1 cellular context compared by ENCODE assay signal in the genomic region with DNA sequence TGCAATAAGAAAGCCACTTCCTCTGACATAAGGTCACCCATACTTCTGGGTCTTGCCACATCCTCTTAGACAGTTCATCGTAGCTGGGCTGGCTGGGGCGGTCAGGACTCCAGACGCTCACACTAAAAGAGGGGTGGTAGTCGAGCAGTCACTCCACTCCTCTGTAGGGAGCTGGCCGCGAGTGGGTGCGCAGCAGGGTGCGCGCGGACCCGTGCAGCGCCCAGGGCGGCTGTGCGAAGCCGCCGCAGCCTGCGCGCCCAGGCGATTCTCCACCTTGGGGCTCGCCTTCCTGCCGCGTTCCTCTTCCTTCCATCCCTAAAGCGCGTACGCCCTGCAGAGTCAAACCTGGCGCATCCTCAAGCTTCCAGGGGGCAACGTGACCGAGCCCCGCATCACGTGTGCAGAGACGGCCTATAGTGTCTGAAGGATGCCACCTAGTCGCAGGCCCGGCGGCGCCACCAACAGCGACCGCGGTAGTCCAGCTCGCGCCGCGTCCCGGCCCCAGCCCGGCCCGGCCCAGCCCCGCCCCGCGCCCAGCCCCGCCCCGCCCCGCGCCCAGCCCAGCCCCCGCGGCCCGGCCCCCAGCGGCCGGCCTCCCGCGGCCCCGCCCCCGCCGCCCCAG.
TF ChIP-seq lines count a peak whose summit lies in the region.

No MANE protein-coding gene starts in this region.

TF ChIP-seq in H1, 55 proteins besides CTCF, POLR2A, EP300 and RAD21 (continued from another document):
- TF ChIP-seq SIN3A (conservative IDR thresholded peaks at IDR 0.05 in 1 of 2, IDR thresholded peaks at IDR 0.05 in 1 of 2; ENCODE audit: low read depth in 1 of 2, low read length in 2 of 2) (peak in 1 of 2 experiments; percentile 73; a peak in 1 of 4 replicates), TAF7 (optimal IDR thresholded peaks at IDR 0.05; ENCODE audit: borderline replicate concordance, low read depth, low read length) (peak; percentile 51), HDAC2 (IDR thresholded peaks at IDR 0.05; ENCODE audit: borderline replicate concordance in 1 of 2, low read depth in 2 of 2, low read length in 2 of 2) (0 out of 4 replicates have a peak, but pooled peaks of 1 of the 2 experiments have one; percentile 28), TBP (IDR thresholded peaks at IDR 0.05; ENCODE audit: low read depth, low read length) (peak; percentile 29; the same call in 1 of the 2 replicates), FOSL1 (IDR thresholded peaks at IDR 0.05; ENCODE audit: insufficient read depth, low read depth, low read length) (no peak), CREB1 (IDR thresholded peaks at IDR 0.05) (peak; percentile 88), PHF8 (conservative IDR thresholded peaks at IDR 0.05; ENCODE audit: low read depth, low read length) (peak; percentile 5; the same call in 1 of the 2 replicates), CBX8 (IDR thresholded peaks at IDR 0.05; ENCODE audit: borderline replicate concordance, low read depth, low read length) (no peak), POLR2AphosphoS5 (IDR thresholded peaks at IDR 0.05; ENCODE audit: low read depth, low read length) (peak; percentile 3; the same call in 1 of the 2 replicates), HDAC6 (IDR thresholded peaks at IDR 0.05; ENCODE audit: low read depth, low read length) (no peak), KDM4A (IDR thresholded peaks at IDR 0.05; ENCODE audit: low read depth, low read length, severe bottlenecking) (peak; percentile 59), SP2 (IDR thresholded peaks at IDR 0.05; ENCODE audit: low read length) (no peak), TAF1 (IDR thresholded peaks at IDR 0.05; ENCODE audit: low read depth, low read length) (peak; percentile 56)
- TF ChIP-seq, protein P1, sequence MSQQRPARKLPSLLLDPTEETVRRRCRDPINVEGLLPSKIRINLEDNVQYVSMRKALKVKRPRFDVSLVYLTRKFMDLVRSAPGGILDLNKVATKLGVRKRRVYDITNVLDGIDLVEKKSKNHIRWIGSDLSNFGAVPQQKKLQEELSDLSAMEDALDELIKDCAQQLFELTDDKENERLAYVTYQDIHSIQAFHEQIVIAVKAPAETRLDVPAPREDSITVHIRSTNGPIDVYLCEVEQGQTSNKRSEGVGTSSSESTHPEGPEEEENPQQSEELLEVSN (IDR thresholded peaks at IDR 0.05) = peak; percentile 57
- TF ChIP-seq, protein P2, sequence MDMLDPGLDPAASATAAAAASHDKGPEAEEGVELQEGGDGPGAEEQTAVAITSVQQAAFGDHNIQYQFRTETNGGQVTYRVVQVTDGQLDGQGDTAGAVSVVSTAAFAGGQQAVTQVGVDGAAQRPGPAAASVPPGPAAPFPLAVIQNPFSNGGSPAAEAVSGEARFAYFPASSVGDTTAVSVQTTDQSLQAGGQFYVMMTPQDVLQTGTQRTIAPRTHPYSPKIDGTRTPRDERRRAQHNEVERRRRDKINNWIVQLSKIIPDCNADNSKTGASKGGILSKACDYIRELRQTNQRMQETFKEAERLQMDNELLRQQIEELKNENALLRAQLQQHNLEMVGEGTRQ (IDR thresholded peaks at IDR 0.05; ENCODE audit: low read length) = peak; percentile 98
- TF ChIP-seq, protein P3, sequence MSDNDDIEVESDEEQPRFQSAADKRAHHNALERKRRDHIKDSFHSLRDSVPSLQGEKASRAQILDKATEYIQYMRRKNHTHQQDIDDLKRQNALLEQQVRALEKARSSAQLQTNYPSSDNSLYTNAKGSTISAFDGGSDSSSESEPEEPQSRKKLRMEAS (IDR thresholded peaks at IDR 0.05) = peak; percentile 81
